In genomic region chr7:82595176-82595575, GRCh38 we compare ENCODE assay signal across 18 cellular contexts.
A peak's percentile ranks its signal among the peaks of the same experiment; 100 is the strongest.
DNase-seq lines count a peak whose midpoint lies in the region; ATAC-seq, FAIRE-seq and TF ChIP-seq lines count a peak whose summit lies in the region.
"Had no signal": no experiment of that assay in that cellular context is flagged by ENCODE, and none has a peak within 500 bp of the region (broad histone marks: within the 10 kb centered on the region; RNA-seq: fewer than 3 reads in every experiment).

No MANE protein-coding gene starts in this region.

- H3K36me3 ChIP-seq in H1 (ENCODE audit: control insufficient read depth in 2 of 4, insufficient read depth in 4 of 4, low read length in 3 of 4) (no peaks in the 10 kb centered on the region), left ventricle myocardium inferior (no peaks in the 10 kb centered on the region)
- H3K36me3 ChIP-seq: HAP-1, spleen had no signal

- FAIRE-seq in H1 (lab: Jason Lieb, UNC): no peak
- FAIRE-seq: GM12891 had no signal

- H4K91ac ChIP-seq in H1 (replicated peaks; ENCODE audit: insufficient read length, low read length): no peak overlapping the region

- H3K23ac ChIP-seq in H1 (ENCODE audit: insufficient read length): no peak overlapping the region

- H3K79me1 ChIP-seq in H1 (ENCODE audit: low read depth, low read length): no peaks in the 10 kb centered on the region

- H2BK20ac ChIP-seq in H1 (ENCODE audit: low read length): no peak overlapping the region

- peaks cover 0 to 5% (median 1%) of the 10 kb centered on the region in 4 experiments; a peak in 3 of 7 replicates for H3K4me1 ChIP-seq in H1 (replicated peaks in 1 of 4; ENCODE audit: control insufficient read depth in 3 of 4, insufficient read depth in 4 of 4, low read length in 3 of 4)
- H3K4me1 ChIP-seq in left ventricle myocardium inferior: peaks cover 6% of the 10 kb centered on the region

- H3K27me3 ChIP-seq in H1 (replicated peaks in 1 of 4; ENCODE audit: control insufficient read depth in 3 of 4, extremely low read depth in 1 of 4, insufficient read depth in 3 of 4, low read length in 3 of 4) (no peaks in the 10 kb centered on the region), left ventricle myocardium inferior (ENCODE audit: low read depth) (no peaks in the 10 kb centered on the region)
- H3K27me3 ChIP-seq: spleen had no signal

- no peak overlapping the region for H2AK5ac ChIP-seq in H1 (ENCODE audit: low read depth, low read length)

- no peak overlapping the region for H3K56ac ChIP-seq in H1 (replicated peaks; ENCODE audit: insufficient read length, low read depth, low read length)

- H3K9ac ChIP-seq in H1 (replicated peaks in 1 of 4; ENCODE audit: extremely low read depth in 1 of 4, low read depth in 3 of 4, low read length in 3 of 4): no peak overlapping the region

- TF ChIP-seq RAD21 in H1 (IDR thresholded peaks at IDR 0.05 in 1 of 2, conservative IDR thresholded peaks at IDR 0.05 in 1 of 2; ENCODE audit: low read depth in 2 of 2, low read length in 2 of 2): no peak

- H3K27ac ChIP-seq in H1 (ENCODE audit: low read depth, low read length) (no peak overlapping the region), left ventricle myocardium inferior (replicated peaks) (no peak overlapping the region)
- H3K27ac ChIP-seq: spleen had no signal

- H2BK12ac ChIP-seq in H1 (ENCODE audit: low read depth, low read length): no peak overlapping the region

- H4K5ac ChIP-seq in H1 (ENCODE audit: insufficient read length, low read depth, low read length): peak overlapping the region; percentile 86

- no peak overlapping the region for H2BK5ac ChIP-seq in H1 (ENCODE audit: low read depth, low read length)

- H3K14ac ChIP-seq in H1 (ENCODE audit: insufficient read length): no peak overlapping the region

- CTCF ChIA-PET in H1 (lab: Charles Lee; ENCODE audit: partially characterized antibody): interaction anchor here (0.6 to 3.3 kb wide), 3 partner anchors 10 to 545 kb away, joined by 3 to 21 read pairs (median 5); no protein-coding TSS in a partner anchor

- no peak for TF ChIP-seq EP300 in H1 (IDR thresholded peaks at IDR 0.05; ENCODE audit: borderline replicate concordance in 1 of 2, low read depth in 2 of 2, low read length in 2 of 2)

- DNase-seq in COR-L47 (lab: John Stamatoyannopoulos, UW) (peak; percentile 75), NCI-H1092 (lab: John Stamatoyannopoulos, UW) (peak; percentile 56), NCI-H82 (lab: John Stamatoyannopoulos, UW) (peak; percentile 53), H1 (ENCODE audit: low read depth in 1 of 2, low spot score in 2 of 2) (no peak), left ventricle myocardium inferior (no peak)
- DNase-seq in activated CD4-positive, CD25-positive, alpha-beta regulatory T cell treated with anti-CD3 and anti-CD28 coated beads, Interleukin-2, amount 50 U/mL, for 72 hours: no peak
- DNase-seq in activated CD4-positive, alpha-beta T cell treated with anti-CD3 and anti-CD28 coated beads for 4 hours: no peak
- DNase-seq: activated CD8-positive, alpha-beta T cell treated with anti-CD3 and anti-CD28 coated beads, Interleukin-2, amount 10 ng/mL, durations not matched to agents 7 days and 5 days; caudate nucleus; CD8-positive, alpha-beta memory T cell; effector memory CD4-positive, alpha-beta T cell; posterior cingulate gyrus; Right ventricle myocardium superior; spleen; stimulated activated naive CD4-positive, alpha-beta T cell had no signal

- H4K8ac ChIP-seq in H1 (ENCODE audit: extremely low read depth, insufficient read depth, low read length): no peak overlapping the region

- H3K18ac ChIP-seq in H1 (ENCODE audit: extremely low read depth, low read length): no peak overlapping the region

- intact Hi-C loops in left ventricle myocardium inferior (cut with micrococcal nuclease): no loop called here

- no peak overlapping the region for H2BK15ac ChIP-seq in H1 (ENCODE audit: low read length)

- H2BK120ac ChIP-seq in H1 (replicated peaks; ENCODE audit: low read depth, low read length): no peak overlapping the region

- POLR2A ChIA-PET in H1 (lab: Charles Lee; ENCODE audit: partially characterized antibody): no interaction called here

- TF ChIP-seq CTCF in H1 (IDR thresholded peaks at IDR 0.05; ENCODE audit: control extremely low read depth in 1 of 3, insufficient read depth in 1 of 3, low read depth in 1 of 3, low read length in 3 of 3) (no peak), left ventricle myocardium inferior (IDR thresholded peaks at IDR 0.05; ENCODE audit: borderline replicate concordance) (no peak)

- no peak overlapping the region for H3K4me3 ChIP-seq in H1 (ENCODE audit: extremely low read depth in 1 of 4, insufficient read depth in 2 of 4, low read depth in 3 of 4, low read length in 4 of 4)
- no peak overlapping the region for H3K4me3 ChIP-seq in left ventricle myocardium inferior
- H3K4me3 ChIP-seq: HAP-1, spleen had no signal

- H3K9me3 ChIP-seq in H1 (ENCODE audit: insufficient read depth in 2 of 2, low read depth in 1 of 2, low read length in 1 of 2): no peaks in the 10 kb centered on the region
- no peaks in the 10 kb centered on the region for H3K9me3 ChIP-seq in left ventricle myocardium inferior (replicated peaks)
- H3K9me3 ChIP-seq: HAP-1, spleen had no signal

- no peak overlapping the region for H2AFZ ChIP-seq in H1 (ENCODE audit: low read length)

- H3K4me2 ChIP-seq in H1 (ENCODE audit: insufficient read depth in 1 of 2, low read depth in 2 of 2, low read length in 2 of 2): peak overlapping the region in 1 of 2 experiments; percentile 29; a peak in 1 of 4 replicates

- H4K20me1 ChIP-seq in H1 (replicated peaks in 1 of 2; ENCODE audit: control insufficient read depth in 1 of 2, insufficient read depth in 2 of 2, low read length in 2 of 2): no peaks in the 10 kb centered on the region

- no peaks in the 10 kb centered on the region for H3K79me2 ChIP-seq in H1 (ENCODE audit: control insufficient read depth in 1 of 2, insufficient read depth in 2 of 2, low read length in 2 of 2)

- no peak overlapping the region for H3K4ac ChIP-seq in H1 (replicated peaks; ENCODE audit: insufficient read length, low read depth, low read length)

- no peak for ATAC-seq in GM21619 (IDR thresholded peaks at IDR 0.05; ENCODE audit: unreplicated experiment)
- ATAC-seq: activated CD8-positive, alpha-beta T cell treated with anti-CD3 and anti-CD28 coated beads, Interleukin-2, amount 10 ng/mL, durations not matched to agents 7 days and 5 days had no signal

- no peak for TF ChIP-seq POLR2A in H1 (IDR thresholded peaks at IDR 0.05; ENCODE audit: control extremely low read depth in 1 of 2, low read depth in 2 of 2, low read length in 2 of 2)

- H3K23me2 ChIP-seq in H1 (ENCODE audit: low read depth, low read length): no peaks in the 10 kb centered on the region

TF ChIP-seq in H1, 55 proteins besides CTCF, POLR2A, EP300 and RAD21:
- TF ChIP-seq RXRA (IDR thresholded peaks at IDR 0.05; ENCODE audit: insufficient read depth, low read depth, low read length) (no peak), TEAD4 (IDR thresholded peaks at IDR 0.05; ENCODE audit: low read depth, low read length) (no peak), SRF (IDR thresholded peaks at IDR 0.05; ENCODE audit: low read depth, low read length) (no peak), POU5F1 (IDR thresholded peaks at IDR 0.05; ENCODE audit: low read depth, low read length) (no peak), YY1 (IDR thresholded peaks at IDR 0.05; ENCODE audit: low read depth, low read length) (no peak), FOSL1 (IDR thresholded peaks at IDR 0.05; ENCODE audit: insufficient read depth, low read depth, low read length) (no peak), SP1 (IDR thresholded peaks at IDR 0.05; ENCODE audit: low read depth, low read length) (no peak), SIN3A (conservative IDR thresholded peaks at IDR 0.05 in 1 of 2, IDR thresholded peaks at IDR 0.05 in 1 of 2; ENCODE audit: low read depth in 1 of 2, low read length in 2 of 2) (no peak), SIX5 (IDR thresholded peaks at IDR 0.05; ENCODE audit: low read depth, low read length) (no peak), CTBP2 (IDR thresholded peaks at IDR 0.05; ENCODE audit: borderline replicate concordance, insufficient read depth, insufficient read length, low read length) (no peak), TAF1 (IDR thresholded peaks at IDR 0.05; ENCODE audit: low read depth, low read length) (no peak), SUZ12 (IDR thresholded peaks at IDR 0.05; ENCODE audit: low read length) (no peak), SP4 (IDR thresholded peaks at IDR 0.05; ENCODE audit: low read length) (no peak), KDM1A (IDR thresholded peaks at IDR 0.05; ENCODE audit: borderline replicate concordance, low read length) (no peak)

Comparison
In these comparisons a context has a peak if more than half of its experiments do, and no peak if none do; other contexts are left out.
1. DNase-seq: peak in COR-L47 (single experiment), NCI-H1092 (single experiment) and NCI-H82 (single experiment); none in H1 (0 of 2), activated CD4-positive, CD25-positive, alpha-beta regulatory T cell treated with anti-CD3 and anti-CD28 coated beads, Interleukin-2, amount 50 U/mL, for 72 hours (single experiment), activated CD4-positive, alpha-beta T cell treated with anti-CD3 and anti-CD28 coated beads for 4 hours (0 of 2) and left ventricle myocardium inferior (single experiment).